Comparison of ENCODE assay signal across 10 cellular contexts in the genomic region with DNA sequence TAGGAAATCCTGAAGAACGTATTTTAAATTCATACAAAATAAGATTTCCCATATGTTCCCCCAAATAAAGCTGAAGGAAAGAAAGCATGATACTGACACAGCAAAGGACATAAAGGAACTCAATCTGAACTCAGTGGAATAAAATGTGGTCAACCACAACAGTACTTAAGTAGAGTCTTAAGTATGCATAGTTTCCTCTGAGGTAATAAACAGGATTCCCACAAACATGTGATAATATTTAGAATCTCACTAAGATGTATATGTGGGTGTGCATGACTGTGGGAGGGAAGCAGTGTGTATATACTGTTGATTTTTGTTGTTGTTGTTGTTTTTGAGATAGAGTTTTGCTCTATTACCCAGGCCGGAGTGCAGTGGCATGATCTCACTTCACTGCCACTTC.
DNase-seq lines count a peak whose midpoint lies in the region; ATAC-seq and TF ChIP-seq lines count a peak whose summit lies in the region.
"Had no signal": no experiment of that assay in that cellular context is flagged by ENCODE, and none has a peak within 500 bp of the region (broad histone marks: within the 10 kb centered on the region; RNA-seq: fewer than 3 reads in every experiment).

No MANE protein-coding gene starts in this region.

- H3K4me3 ChIP-seq in mammary epithelial cell (replicated peaks in 1 of 3; ENCODE audit: insufficient read depth in 1 of 3, low read depth in 2 of 3, low read length in 3 of 3), result no peak overlapping the region
- H3K4me3 ChIP-seq in osteoblast (ENCODE audit: insufficient read depth, low read length), result no peak overlapping the region
- no peak overlapping the region for H3K4me3 ChIP-seq in OCI-LY7 (ENCODE audit: low read depth, low read length, poor library complexity, severe bottlenecking)
- H3K4me3 ChIP-seq: cardiac muscle cell had no signal

- H3K9ac ChIP-seq in mammary epithelial cell (ENCODE audit: insufficient read depth, low read length), result no peak overlapping the region

- H4K20me1 ChIP-seq in mammary epithelial cell (ENCODE audit: insufficient read depth, low read length) (no peaks in the 10 kb centered on the region), osteoblast (ENCODE audit: insufficient read depth, low read length) (peaks cover 4% of the 10 kb centered on the region), OCI-LY7 (ENCODE audit: insufficient read depth, low read length) (no peaks in the 10 kb centered on the region)

- BruUV-seq in mammary epithelial cell (replicated peaks; lab: Mats Ljungman, UMichigan) (no TSS peak), OCI-LY7 (replicated peaks; lab: Mats Ljungman, UMichigan) (no TSS peak)

- ATAC-seq in HG03439 (IDR thresholded peaks at IDR 0.05; ENCODE audit: unreplicated experiment), result no peak

- peak; percentile 82 for DNase-seq in EL
- DNase-seq in LHCN-M2 (ENCODE audit: low read depth), result peak; percentile 56
- DNase-seq in mammary epithelial cell, result peak; percentile 68
- peak; percentile 63 for DNase-seq in osteoblast (ENCODE audit: insufficient read length, low spot score, missing footprints)
- DNase-seq in OCI-LY7 (ENCODE audit: low spot score), result no peak
- DNase-seq in NCI-H510A (lab: John Stamatoyannopoulos, UW), result no peak
- DNase-seq: NCI-H774 had no signal

- in situ Hi-C loops in mammary epithelial cell (cut with MboI; ENCODE audit: low sequenced_read_pairs in 2 of 2), result no loop called here

- H2AFZ ChIP-seq in mammary epithelial cell (ENCODE audit: low read depth, low read length) (no peak overlapping the region), osteoblast (ENCODE audit: low read length) (no peak overlapping the region), OCI-LY7 (ENCODE audit: low read length) (no peak overlapping the region)

- dilution Hi-C loops in mammary epithelial cell (cut with HindIII; ENCODE audit: low sequenced_read_pairs), result no loop called here

- intact Hi-C loops in mammary epithelial cell (cut with micrococcal nuclease) (no loop called here), OCI-LY7 (cut with micrococcal nuclease; ENCODE audit: unreplicated experiment) (no loop called here)

- H3K4me2 ChIP-seq in mammary epithelial cell (ENCODE audit: insufficient read depth, low read depth, low read length) (peak overlapping the region; percentile 4), osteoblast (ENCODE audit: insufficient read depth, low read length) (no peak overlapping the region), OCI-LY7 (ENCODE audit: low read length) (no peak overlapping the region)

- H3K36me3 ChIP-seq in mammary epithelial cell (ENCODE audit: insufficient read depth, low read length) (peaks cover 9% of the 10 kb centered on the region), osteoblast (ENCODE audit: insufficient read depth, low read length) (no peaks in the 10 kb centered on the region), OCI-LY7 (ENCODE audit: insufficient read depth, low read length) (peaks cover 65% of the 10 kb centered on the region)

- CTCF ChIA-PET in mammary epithelial cell (lab: Charles Lee; ENCODE audit: low non-redundant PET), result no interaction called here
- CTCF ChIA-PET in OCI-LY7 (lab: Charles Lee; ENCODE audit: unreplicated experiment), result no interaction called here

- peaks cover 5% of the 10 kb centered on the region for H3K4me1 ChIP-seq in mammary epithelial cell (ENCODE audit: insufficient read depth, low read length)
- H3K4me1 ChIP-seq in osteoblast (ENCODE audit: insufficient read depth, low read length), result peaks cover 23% of the 10 kb centered on the region
- H3K4me1 ChIP-seq in OCI-LY7 (ENCODE audit: insufficient read depth, low read length, poor library complexity, severe bottlenecking), result no peaks in the 10 kb centered on the region

- H3K79me2 ChIP-seq in mammary epithelial cell (ENCODE audit: insufficient read depth, low read length), result no peaks in the 10 kb centered on the region
- peaks cover 2% of the 10 kb centered on the region for H3K79me2 ChIP-seq in osteoblast (ENCODE audit: insufficient read depth, low read length)
- H3K79me2 ChIP-seq in OCI-LY7 (ENCODE audit: insufficient read depth, low read depth, low read length), result no peaks in the 10 kb centered on the region

- no peaks in the 10 kb centered on the region for H3K9me3 ChIP-seq in mammary epithelial cell (replicated peaks; ENCODE audit: insufficient read depth, low read length)
- no peaks in the 10 kb centered on the region for H3K9me3 ChIP-seq in osteoblast (ENCODE audit: low read depth, low read length)
- no peaks in the 10 kb centered on the region for H3K9me3 ChIP-seq in OCI-LY7 (ENCODE audit: low read length)
- H3K9me3 ChIP-seq: neutrophil had no signal

- no peak for TF ChIP-seq CTCF in mammary epithelial cell (conservative IDR thresholded peaks at IDR 0.05 in 1 of 2, IDR thresholded peaks at IDR 0.05 in 1 of 2; ENCODE audit: extremely low read depth in 1 of 2, insufficient read depth in 1 of 2, low read depth in 1 of 2, low read length in 2 of 2)
- no peak for TF ChIP-seq CTCF in osteoblast (IDR thresholded peaks at IDR 0.05; ENCODE audit: extremely low read depth, low read depth, low read length)
- no peak for TF ChIP-seq CTCF in OCI-LY7 (conservative IDR thresholded peaks at IDR 0.05; ENCODE audit: low read length)

- POLR2A ChIA-PET in OCI-LY7 (lab: Charles Lee), result interaction anchor here (1.0 to 1.4 kb wide), 2 partner anchors 9 to 121 kb away, joined by 3 to 4 read pairs; no protein-coding TSS in a partner anchor

- 96% methylated on average over 2 of the region's 2 CpGs for WGBS in mammary epithelial cell (ENCODE audit: low coverage, missing lambda C conversion rate)

- no peaks in the 10 kb centered on the region for H3K27me3 ChIP-seq in mammary epithelial cell (ENCODE audit: insufficient read depth, low read length)
- no peaks in the 10 kb centered on the region for H3K27me3 ChIP-seq in osteoblast (ENCODE audit: insufficient read depth, low read length)
- H3K27me3 ChIP-seq: cardiac muscle cell, neutrophil had no signal

- no peaks in the 10 kb centered on the region for H3K9me2 ChIP-seq in OCI-LY7 (ENCODE audit: insufficient read depth, low read length)

- H3K27ac ChIP-seq in mammary epithelial cell (ENCODE audit: insufficient read depth, low read depth, low read length), result no peak overlapping the region
- no peak overlapping the region for H3K27ac ChIP-seq in osteoblast (ENCODE audit: low read depth, low read length)
- H3K27ac ChIP-seq in OCI-LY7 (ENCODE audit: low read depth, low read length, poor library complexity, severe bottlenecking), result no peak overlapping the region
- H3K27ac ChIP-seq: cardiac muscle cell, neutrophil had no signal

Comparison
In these comparisons a context has a peak if more than half of its experiments do, and no peak if none do; other contexts are left out.
1. DNase-seq: peak in EL (single experiment), LHCN-M2 (single experiment), mammary epithelial cell (single experiment) and osteoblast (single experiment); none in OCI-LY7 (single experiment) and NCI-H510A (single experiment).